16 cellular contexts compared by ENCODE assay signal in genomic region chr5:35838370-35839042, GRCh38. TPM values are rescaled to one million over a fixed set of nuclear protein-coding genes. Genes with fewer than 3 reads are reported as not detected.
DNase-seq lines count a peak whose midpoint lies in the region; ATAC-seq and TF ChIP-seq lines count a peak whose summit lies in the region.
"Had no signal": no experiment of that assay in that cellular context is flagged by ENCODE, and none has a peak within 500 bp of the region (broad histone marks: within the 10 kb centered on the region; RNA-seq: fewer than 3 reads in every experiment).

No MANE protein-coding gene starts in this region.

- no peak overlapping the region for H2BK5ac ChIP-seq in mesenchymal stem cell (ENCODE audit: low read depth, low read length, poor library complexity, severe bottlenecking)

- H3K9ac ChIP-seq in mesenchymal stem cell (ENCODE audit: low read length), result no peak overlapping the region

- H2BK15ac ChIP-seq in mesenchymal stem cell (ENCODE audit: low read depth, poor library complexity, severe bottlenecking), result no peak overlapping the region

- H3K27me3 ChIP-seq in mesenchymal stem cell (ENCODE audit: control insufficient read depth in 1 of 2, insufficient read depth in 1 of 2, low read length in 2 of 2), result no peaks in the 10 kb centered on the region
- no peaks in the 10 kb centered on the region for H3K27me3 ChIP-seq in left ventricle myocardium inferior (ENCODE audit: low read depth)
- H3K27me3 ChIP-seq: right atrium auricular region had no signal

- H4K8ac ChIP-seq in mesenchymal stem cell (ENCODE audit: low read length), result no peak overlapping the region

- TF ChIP-seq CTCF in chondrocyte (IDR thresholded peaks at IDR 0.05) (no peak), left ventricle myocardium inferior (IDR thresholded peaks at IDR 0.05; ENCODE audit: borderline replicate concordance) (no peak)

- H2BK120ac ChIP-seq in mesenchymal stem cell (ENCODE audit: low read depth, low read length), result no peak overlapping the region

- H3K79me1 ChIP-seq in mesenchymal stem cell (replicated peaks; ENCODE audit: low read length, poor library complexity, severe bottlenecking), result no peaks in the 10 kb centered on the region

- peaks cover 5% of the 10 kb centered on the region for H3K9me3 Mint-ChIP-seq in chondrocyte (ENCODE audit: low read depth)

- intact Hi-C loops in left ventricle myocardium inferior (cut with micrococcal nuclease), result no loop called here

- H3K36me3 Mint-ChIP-seq in T-helper 17 cell (ENCODE audit: low read depth) (no peaks in the 10 kb centered on the region), chondrocyte (ENCODE audit: low read depth) (peaks cover 2% of the 10 kb centered on the region)

- H3K4me1 ChIP-seq in mesenchymal stem cell (ENCODE audit: control insufficient read depth, insufficient read depth, low read depth, low read length) (peaks cover 1% of the 10 kb centered on the region), left ventricle myocardium inferior (no peaks in the 10 kb centered on the region)
- H3K4me1 ChIP-seq: right atrium auricular region had no signal

- H2BK12ac ChIP-seq in mesenchymal stem cell (ENCODE audit: low read length in 2 of 2), result no peak overlapping the region

- no peaks in the 10 kb centered on the region for H3K27me3 Mint-ChIP-seq in T-helper 17 cell
- no peaks in the 10 kb centered on the region for H3K27me3 Mint-ChIP-seq in chondrocyte (ENCODE audit: low read depth)

- 98% methylated on average over 4 of the region's 5 CpGs for WGBS in mesenchymal stem cell

- H3K27ac Mint-ChIP-seq in T-helper 17 cell (no peak overlapping the region), chondrocyte (ENCODE audit: unreplicated experiment) (peak overlapping the region; percentile 34)

- no peak overlapping the region for H2AK5ac ChIP-seq in mesenchymal stem cell (ENCODE audit: low read length, severe bottlenecking)

- H3K18ac ChIP-seq in mesenchymal stem cell (ENCODE audit: low read depth in 1 of 2, low read length in 2 of 2), result no peak overlapping the region

- no peak overlapping the region for H3K14ac ChIP-seq in mesenchymal stem cell (ENCODE audit: low read length in 2 of 2)

- H3K23ac ChIP-seq in mesenchymal stem cell (ENCODE audit: low read length in 2 of 2), result no peak overlapping the region

- no peak overlapping the region for H3K4ac ChIP-seq in mesenchymal stem cell (ENCODE audit: low read depth in 1 of 2, low read length in 2 of 2)

- H3K4me3 Mint-ChIP-seq in T-helper 17 cell, result peak overlapping the region; percentile 46
- no peak overlapping the region for H3K4me3 Mint-ChIP-seq in chondrocyte (ENCODE audit: unreplicated experiment)

- H2AFZ ChIP-seq in mesenchymal stem cell (ENCODE audit: low read depth, low read length), result no peak overlapping the region

- no peak overlapping the region for H3K27ac ChIP-seq in mesenchymal stem cell (ENCODE audit: low read length, poor library complexity, severe bottlenecking)
- no peak overlapping the region for H3K27ac ChIP-seq in left ventricle myocardium inferior (replicated peaks)
- H3K27ac ChIP-seq: right atrium auricular region, WERI-Rb-1 had no signal

- H3K4me3 ChIP-seq in mesenchymal stem cell (ENCODE audit: insufficient read depth in 1 of 2, low read depth in 1 of 2, low read length in 2 of 2) (no peak overlapping the region), left ventricle myocardium inferior (no peak overlapping the region)
- H3K4me3 ChIP-seq: right atrium auricular region had no signal

- H3K36me3 ChIP-seq in mesenchymal stem cell (ENCODE audit: control insufficient read depth in 1 of 2, insufficient read depth in 2 of 2, low read depth in 1 of 2, low read length in 2 of 2) (no peaks in the 10 kb centered on the region), left ventricle myocardium inferior (no peaks in the 10 kb centered on the region)
- H3K36me3 ChIP-seq: right atrium auricular region, WERI-Rb-1 had no signal

- no peaks in the 10 kb centered on the region for H3K9me3 ChIP-seq in T-helper 17 cell (ENCODE audit: control insufficient read depth, low read length, poor library complexity, severe bottlenecking)
- H3K9me3 ChIP-seq in mesenchymal stem cell (ENCODE audit: control insufficient read depth, low read length), result peaks cover 6% of the 10 kb centered on the region
- H3K9me3 ChIP-seq in left ventricle myocardium inferior (replicated peaks), result no peaks in the 10 kb centered on the region
- H3K9me3 ChIP-seq: right atrium auricular region had no signal

- ATAC-seq in T-helper 17 cell (peak; percentile 43), HG03039 (IDR thresholded peaks at IDR 0.05; ENCODE audit: unreplicated experiment) (no peak)
- ATAC-seq: HepG2 had no signal

- H3K4me2 ChIP-seq in mesenchymal stem cell (ENCODE audit: low read length, poor library complexity, severe bottlenecking), result no peak overlapping the region

- DNase-seq in stimulated activated CD4-positive, alpha-beta T cell treated with anti-CD3 and anti-CD28 coated beads, Interleukin-15, amount 100 ng/mL, for 24 hours, result peak; percentile 62
- no peak for DNase-seq in stimulated activated CD4-positive, alpha-beta T cell treated with anti-CD3 and anti-CD28 coated beads, Interleukin-2, amount 100 ng/mL, for 24 hours
- DNase-seq in T-helper 17 cell, result no peak
- DNase-seq in chondrocyte (ENCODE audit: low spot score), result no peak
- DNase-seq in NCI-H226, result no peak
- no peak for DNase-seq in mesenchymal stem cell
- DNase-seq in left ventricle myocardium inferior, result no peak
- DNase-seq: aorta, hypothalamus, NCI-H1694 treated with DMSO at 0.1 percent for 48 hours, NCI-H446, substantia nigra, WERI-Rb-1 had no signal

- H4K91ac ChIP-seq in mesenchymal stem cell (ENCODE audit: low read length), result no peak overlapping the region

- peaks cover 38% of the 10 kb centered on the region for H3K4me1 Mint-ChIP-seq in T-helper 17 cell
- H3K4me1 Mint-ChIP-seq in chondrocyte (ENCODE audit: low read depth), result peaks cover 6% of the 10 kb centered on the region

RNA-seq across cellular contexts. Expression of gene IL7R, which starts 18.2 kb away (rescaled TPM):
- 1,000 to 10,000 TPM in 1 of 2 donors, 100 to 1,000 TPM in 1; 860 to 1,128 TPM for total RNA-seq in T-helper 17 cell
- 0.36 to 0.56 TPM (median 0.50 TPM) in 3 replicates for total RNA-seq in chondrocyte
- 36.0 TPM for polyA plus RNA-seq in mesenchymal stem cell (2013, experiment 1 of 2)
- 35.3 TPM for polyA plus RNA-seq in mesenchymal stem cell (2013, experiment 2 of 2)
- 0.66 TPM for total RNA-seq in left ventricle myocardium inferior
- total RNA-seq: HepG2 had no signal
- polyA plus RNA-seq: HepG2 had no signal

Comparison
In these comparisons a context has a peak if more than half of its experiments do, and no peak if none do; other contexts are left out.
1. RNA of gene IL7R, which starts 18.2 kb away (total RNA-seq): 860 to 1,128 TPM in T-helper 17 cell; 0.66 TPM in left ventricle myocardium inferior (single experiment) and 0.36 to 0.56 TPM in chondrocyte; every median in the first group is over 100 times any median in the second.